Comparison of ENCODE assay signal across 11 cellular contexts in genomic region chr22:23752090-23752691, GRCh38. TPM values are rescaled to one million over a fixed set of nuclear protein-coding genes. Genes with fewer than 3 reads are reported as not detected.
DNase-seq lines count a peak whose midpoint lies in the region; ATAC-seq and TF ChIP-seq lines count a peak whose summit lies in the region.
"Had no signal": no experiment of that assay in that cellular context is flagged by ENCODE, and none has a peak within 500 bp of the region (broad histone marks: within the 10 kb centered on the region; RNA-seq: fewer than 3 reads in every experiment).

No MANE protein-coding gene starts in this region.

- H3K27me3 Mint-ChIP-seq in activated CD8-positive, alpha-beta memory T cell treated with anti-CD3 and anti-CD28 coated beads, Interleukin-2, amount 10 ng/mL, durations not matched to agents 7 days and 5 days, result no peaks in the 10 kb centered on the region
- H3K27me3 Mint-ChIP-seq in chondrocyte (ENCODE audit: low read depth), result no peaks in the 10 kb centered on the region
- H3K27me3 Mint-ChIP-seq in stimulated activated memory B cell treated with anti-CD40 and anti-IgM and Interleukin-4, amounts not matched to agents 10 μg/mL and 1 μg/mL and 100 μg/mL, for 72 hours, result no peaks in the 10 kb centered on the region

- no peaks in the 10 kb centered on the region for H3K36me3 Mint-ChIP-seq in activated CD8-positive, alpha-beta memory T cell treated with anti-CD3 and anti-CD28 coated beads, Interleukin-2, amount 10 ng/mL, durations not matched to agents 7 days and 5 days
- H3K36me3 Mint-ChIP-seq in chondrocyte (ENCODE audit: low read depth), result no peaks in the 10 kb centered on the region
- no peaks in the 10 kb centered on the region for H3K36me3 Mint-ChIP-seq in stimulated activated memory B cell treated with anti-CD40 and anti-IgM and Interleukin-4, amounts not matched to agents 10 μg/mL and 1 μg/mL and 100 μg/mL, for 72 hours

- in situ Hi-C loops in KBM-7 (cut with MboI; ENCODE audit: low pct_unique_long_range_greater_than_20kb, low sequenced_read_pairs), result no loop called here

- peaks cover 21% of the 10 kb centered on the region for H3K4me1 Mint-ChIP-seq in activated CD8-positive, alpha-beta memory T cell treated with anti-CD3 and anti-CD28 coated beads, Interleukin-2, amount 10 ng/mL, durations not matched to agents 7 days and 5 days
- peaks cover 17% of the 10 kb centered on the region for H3K4me1 Mint-ChIP-seq in chondrocyte (ENCODE audit: low read depth)
- peaks cover 67% of the 10 kb centered on the region for H3K4me1 Mint-ChIP-seq in stimulated activated memory B cell treated with anti-CD40 and anti-IgM and Interleukin-4, amounts not matched to agents 10 μg/mL and 1 μg/mL and 100 μg/mL, for 72 hours

- peak overlapping the region; percentile 78 for H3K4me3 Mint-ChIP-seq in activated CD8-positive, alpha-beta memory T cell treated with anti-CD3 and anti-CD28 coated beads, Interleukin-2, amount 10 ng/mL, durations not matched to agents 7 days and 5 days
- peak overlapping the region; percentile 75 for H3K4me3 Mint-ChIP-seq in chondrocyte (ENCODE audit: unreplicated experiment)
- peak overlapping the region; percentile 91 for H3K4me3 Mint-ChIP-seq in stimulated activated memory B cell treated with anti-CD40 and anti-IgM and Interleukin-4, amounts not matched to agents 10 μg/mL and 1 μg/mL and 100 μg/mL, for 72 hours

- CTCF ChIA-PET in activated CD8-positive, alpha-beta memory T cell treated with anti-CD3 and anti-CD28 coated beads, Interleukin-2, amount 10 ng/mL, durations not matched to agents 7 days and 5 days (lab: Charles Lee), result interaction anchor here (1.0 kb wide), 1 partner anchor 11 kb away, joined by 3 read pairs; the partner anchor contains the start of gene C22orf15

- DNase-seq in activated CD8-positive, alpha-beta memory T cell treated with anti-CD3 and anti-CD28 coated beads, Interleukin-2, amount 10 ng/mL, durations not matched to agents 7 days and 5 days, result no peak
- no peak for DNase-seq in activated CD8-positive, alpha-beta memory T cell treated with anti-CD3 and anti-CD28 coated beads, Interleukin-2, amount 50 U/mL, for 48 hours
- peak; percentile 57 for DNase-seq in KBM-7
- DNase-seq in chondrocyte (ENCODE audit: low spot score), result no peak
- DNase-seq in Ammon's horn (ENCODE audit: low spot score), result no peak
- no peak for DNase-seq in epidermal melanocyte (ENCODE audit: insufficient read length, low spot score)
- DNase-seq: hippocampal formation had no signal

- H3K9me3 Mint-ChIP-seq in activated CD8-positive, alpha-beta memory T cell treated with anti-CD3 and anti-CD28 coated beads, Interleukin-2, amount 10 ng/mL, durations not matched to agents 7 days and 5 days (ENCODE audit: low read depth), result no peaks in the 10 kb centered on the region
- H3K9me3 Mint-ChIP-seq in chondrocyte (ENCODE audit: low read depth), result no peaks in the 10 kb centered on the region
- no peaks in the 10 kb centered on the region for H3K9me3 Mint-ChIP-seq in stimulated activated memory B cell treated with anti-CD40 and anti-IgM and Interleukin-4, amounts not matched to agents 10 μg/mL and 1 μg/mL and 100 μg/mL, for 72 hours

- no peak for ATAC-seq in activated CD8-positive, alpha-beta memory T cell treated with anti-CD3 and anti-CD28 coated beads, Interleukin-2, amount 10 ng/mL, durations not matched to agents 7 days and 5 days
- ATAC-seq in stimulated activated memory B cell treated with anti-CD40 and anti-IgM and Interleukin-4, amounts not matched to agents 10 μg/mL and 1 μg/mL and 100 μg/mL, for 72 hours, result peak; percentile 89
- ATAC-seq in GM19452 (IDR thresholded peaks at IDR 0.05; ENCODE audit: unreplicated experiment), result no peak

- peak overlapping the region; percentile 74 for H3K27ac Mint-ChIP-seq in activated CD8-positive, alpha-beta memory T cell treated with anti-CD3 and anti-CD28 coated beads, Interleukin-2, amount 10 ng/mL, durations not matched to agents 7 days and 5 days
- H3K27ac Mint-ChIP-seq in chondrocyte (ENCODE audit: unreplicated experiment), result peak overlapping the region; percentile 29
- peak overlapping the region; percentile 95 for H3K27ac Mint-ChIP-seq in stimulated activated memory B cell treated with anti-CD40 and anti-IgM and Interleukin-4, amounts not matched to agents 10 μg/mL and 1 μg/mL and 100 μg/mL, for 72 hours

- TF ChIP-seq CTCF in chondrocyte (IDR thresholded peaks at IDR 0.05), result no peak

RNA-seq across cellular contexts. Expression of gene ZNF70, which starts 1.3 kb away (rescaled TPM):
- total RNA-seq in activated CD8-positive, alpha-beta memory T cell treated with anti-CD3 and anti-CD28 coated beads, Interleukin-2, amount 10 ng/mL, durations not matched to agents 7 days and 5 days, result 1 to 10 TPM; 2.9 to 3.0 TPM
- 11.9 to 12.8 TPM (median 12.1 TPM) in 3 replicates for total RNA-seq in chondrocyte

RNA-seq across cellular contexts. Expression of gene VPREB3, which starts 2.0 kb away (rescaled TPM):
- total RNA-seq in activated CD8-positive, alpha-beta memory T cell treated with anti-CD3 and anti-CD28 coated beads, Interleukin-2, amount 10 ng/mL, durations not matched to agents 7 days and 5 days, result under 1 TPM in 1 of 2 experiments, not detected in 1; 0.70 TPM
- total RNA-seq in chondrocyte, result not detected in 3 replicates
- total RNA-seq: renal cortical epithelial cell; T-helper 1 cell treated with Interleukin-12 subunit alpha and Interleukin-12 subunit beta and Interleukin-4 antibody, amounts not matched to agents 30 ng/mL and 1 ng/mL, for 36 hours had no signal

RNA-seq across cellular contexts. Expression of gene C22orf15, which starts 10.6 kb away (rescaled TPM):
- 1 to 10 TPM in 1 of 2 experiments, under 1 TPM in 1; 0.77 to 2.8 TPM for total RNA-seq in activated CD8-positive, alpha-beta memory T cell treated with anti-CD3 and anti-CD28 coated beads, Interleukin-2, amount 10 ng/mL, durations not matched to agents 7 days and 5 days
- total RNA-seq in chondrocyte, result not detected in 3 replicates
- total RNA-seq: renal cortical epithelial cell had no signal

RNA-seq across cellular contexts. Expression of gene CHCHD10, which starts 15.6 kb away (rescaled TPM):
- 100 to 1,000 TPM; 155 to 159 TPM for total RNA-seq in activated CD8-positive, alpha-beta memory T cell treated with anti-CD3 and anti-CD28 coated beads, Interleukin-2, amount 10 ng/mL, durations not matched to agents 7 days and 5 days
- 42.6 to 78.5 TPM (median 62.2 TPM) in 3 replicates for total RNA-seq in chondrocyte

RNA-seq across cellular contexts. Expression of gene MMP11, which starts 20.5 kb away (rescaled TPM):
- 1 to 10 TPM in 1 of 2 experiments, under 1 TPM in 1; 0.91 to 1.0 TPM for total RNA-seq in activated CD8-positive, alpha-beta memory T cell treated with anti-CD3 and anti-CD28 coated beads, Interleukin-2, amount 10 ng/mL, durations not matched to agents 7 days and 5 days
- 68.4 to 172 TPM (median 169 TPM) in 3 replicates for total RNA-seq in chondrocyte

Comparison
In these comparisons a context has a peak if more than half of its experiments do, and no peak if none do; other contexts are left out.
1. H3K27ac Mint-ChIP-seq: peak in every context shown above with its lines; median percentile 95 in stimulated activated memory B cell treated with anti-CD40 and anti-IgM and Interleukin-4, amounts not matched to agents 10 μg/mL and 1 μg/mL and 100 μg/mL, for 72 hours; 74 in activated CD8-positive, alpha-beta memory T cell treated with anti-CD3 and anti-CD28 coated beads, Interleukin-2, amount 10 ng/mL, durations not matched to agents 7 days and 5 days; 29 in chondrocyte.